Comparison of ENCODE assay signal across 8 cellular contexts in the genomic region with DNA sequence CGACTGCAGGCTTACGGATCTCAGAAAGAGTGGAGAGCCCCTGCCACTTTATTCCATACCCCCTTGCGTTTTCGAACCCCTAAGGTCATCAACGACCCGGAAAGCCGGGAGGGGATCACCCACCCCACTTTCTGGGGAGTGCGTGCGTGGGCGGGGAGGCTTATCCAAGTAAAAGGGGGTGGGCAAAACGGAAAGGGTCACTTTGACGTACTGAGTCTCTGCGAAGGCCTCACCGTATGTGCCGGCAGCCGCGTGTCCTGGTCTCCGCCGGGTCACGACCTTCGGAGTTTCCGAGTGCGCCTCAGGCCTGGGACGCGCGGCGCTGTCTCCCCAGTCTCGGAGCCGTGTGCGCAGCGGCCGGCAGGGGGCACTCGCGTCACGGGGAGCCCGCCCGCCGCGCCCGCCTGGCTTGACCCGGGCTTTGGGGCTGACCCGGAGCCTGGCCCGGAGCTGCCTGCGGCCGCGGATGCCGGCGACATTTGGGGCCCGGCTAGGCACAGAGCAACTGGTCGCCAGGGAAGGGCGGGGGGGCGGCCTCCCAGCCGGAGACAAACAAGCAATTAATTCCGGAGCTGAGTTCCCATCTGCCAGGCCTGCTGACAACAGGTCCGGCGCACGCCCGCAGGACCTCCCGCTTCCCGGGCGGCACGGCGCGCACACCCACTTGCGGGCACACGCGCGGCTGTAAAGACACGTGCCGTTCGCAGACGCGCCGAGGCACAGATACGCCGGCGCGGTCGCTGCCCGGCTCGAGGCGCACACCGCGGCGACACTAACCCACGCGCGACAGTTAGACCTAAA. TPM values are rescaled to one million over a fixed set of nuclear protein-coding genes. Genes with fewer than 3 reads are reported as not detected.
DNase-seq lines count a peak whose midpoint lies in the region; ATAC-seq, FAIRE-seq and TF ChIP-seq lines count a peak whose summit lies in the region.
"Had no signal": no experiment of that assay in that cellular context is flagged by ENCODE, and none has a peak within 500 bp of the region (broad histone marks: within the 10 kb centered on the region; RNA-seq: fewer than 3 reads in every experiment).

No MANE protein-coding gene starts in this region.

- no peak for FAIRE-seq in GM12891 (lab: Jason Lieb, UNC)
- FAIRE-seq: islet of Langerhans had no signal

- H3K4me3 ChIP-seq in duodenal mucosa (ENCODE audit: low read depth in 1 of 2, low read length in 2 of 2) = peak overlapping the region; percentile 35 to 53
- no peak overlapping the region for H3K4me3 ChIP-seq in lung

- H3K27ac ChIP-seq in duodenal mucosa (ENCODE audit: low read depth, low read length) (no peak overlapping the region), lung (ENCODE audit: low read depth in 1 of 2, low read length in 1 of 2) (no peak overlapping the region)

- peak; percentile 79 for TF ChIP-seq CTCF in lung (IDR thresholded peaks at IDR 0.05; ENCODE audit: control extremely low read depth, extremely low read depth)

- H3K9ac ChIP-seq in duodenal mucosa (ENCODE audit: low read depth in 1 of 2, low read length in 2 of 2) = no peak overlapping the region

- TF ChIP-seq POLR2A in GM12891 (IDR thresholded peaks at IDR 0.05; ENCODE audit: low read depth, low read length) = no peak

- H3K36me3 ChIP-seq in duodenal mucosa (ENCODE audit: control insufficient read depth in 1 of 2, insufficient read depth in 2 of 2, low read length in 2 of 2) (no peaks in the 10 kb centered on the region), lung (ENCODE audit: control insufficient read depth in 2 of 2, insufficient read depth in 2 of 2, low read length in 2 of 2) (no peaks in the 10 kb centered on the region)

- H3K9me3 ChIP-seq in duodenal mucosa (ENCODE audit: control insufficient read depth in 1 of 2, low read length in 2 of 2) (no peaks in the 10 kb centered on the region), lung (ENCODE audit: control insufficient read depth in 2 of 2, insufficient read depth in 1 of 2, low read length in 1 of 2) (no peaks in the 10 kb centered on the region)

- H3K27me3 ChIP-seq in duodenal mucosa (ENCODE audit: control insufficient read depth in 1 of 2, insufficient read depth in 2 of 2, low read length in 2 of 2) (peaks cover 49% of the 10 kb centered on the region in 2 donors), lung (ENCODE audit: control insufficient read depth, insufficient read depth) (peaks cover 18% of the 10 kb centered on the region)

- peak; percentile 94 for DNase-seq in GM12891 (ENCODE audit: insufficient read length, low spot score)
- peak; percentile 75 for DNase-seq in NCI-H2227 (lab: John Stamatoyannopoulos, UW; ENCODE audit: unreplicated experiment)
- DNase-seq in activated CD4-positive, alpha-beta T cell treated with anti-CD3 and anti-CD28 coated beads, Interleukin-2, amount 50 U/mL, for 4 hours = peak; percentile 47 to 50
- DNase-seq in lung (ENCODE audit: low spot score) = no peak
- peak; percentile 17 for DNase-seq in stimulated activated CD8-positive, alpha-beta memory T cell treated with anti-CD3 and anti-CD28 coated beads, Interleukin-12 subunit alpha, Interleukin-12 subunit beta, amount 100 ng/mL, for 1 hour (ENCODE audit: low read depth)

- 1% methylated on average over 72 to 88 of the region's 88 CpGs for whole genome bisulfite sequencing in lung, 2 donors

- ATAC-seq in lung (ENCODE audit: insufficient read depth, low FRiP score) = peak; percentile 76
- no peak for ATAC-seq in HG03520 (IDR thresholded peaks at IDR 0.05; ENCODE audit: unreplicated experiment)

- H3K4me1 ChIP-seq in duodenal mucosa (ENCODE audit: control insufficient read depth in 1 of 2, insufficient read depth in 2 of 2, low read length in 2 of 2) = peaks cover 3 to 22% of the 10 kb centered on the region in 2 donors
- peaks cover 0 to 28% of the 10 kb centered on the region in 2 donors for H3K4me1 ChIP-seq in lung (ENCODE audit: control insufficient read depth in 2 of 2, insufficient read depth in 2 of 2, low read length in 2 of 2)

TF ChIP-seq in GM12891, 5 proteins besides CTCF, POLR2A, EP300 and RAD21:
- TF ChIP-seq PAX5 (IDR thresholded peaks at IDR 0.05; ENCODE audit: insufficient read depth, low read length, severe bottlenecking) (no peak), POLR2AphosphoS5 (IDR thresholded peaks at IDR 0.05; ENCODE audit: low read depth, low read length) (no peak), POU2F2 (IDR thresholded peaks at IDR 0.05; ENCODE audit: low read depth, low read length) (no peak), TAF1 (IDR thresholded peaks at IDR 0.05; ENCODE audit: low read depth, low read length) (no peak), SPI1 (IDR thresholded peaks at IDR 0.05; ENCODE audit: low read depth, low read length) (no peak)

RNA-seq across cellular contexts. Expression of a gene that starts 0.9 kb away (rescaled TPM):
- 0.03 TPM for polyA plus RNA-seq in GM12891 (2012; ENCODE audit: low read depth, missing spikeins)
- total RNA-seq in lung = 10 to 100 TPM in 1 of 2 donors, 1 to 10 TPM in 1; 6.5 to 11.4 TPM
- polyA plus RNA-seq in lung = 1 to 10 TPM; 2.4 to 2.5 TPM

RNA-seq across cellular contexts. Expression of a gene that starts 52.0 kb away (rescaled TPM):
- not detected for polyA plus RNA-seq in GM12891 (2012; ENCODE audit: low read depth, missing spikeins)
- 1 to 10 TPM; 4.3 to 4.7 TPM for total RNA-seq in lung
- 1 to 10 TPM in 1 of 2 donors, under 1 TPM in 1; 0.73 to 1.8 TPM for polyA plus RNA-seq in lung
